Comparison of ENCODE assay signal across 27 cellular contexts in genomic region chr9:9799287-9799686, GRCh38.
"Had no signal": no experiment of that assay in that cellular context is flagged by ENCODE, and none has a peak within 500 bp of the region (broad histone marks: within the 10 kb centered on the region; RNA-seq: fewer than 3 reads in every experiment).

No MANE protein-coding gene starts in this region.

- H3K4me3 ChIP-seq: ascending aorta, body of pancreas, MG63 had no signal

- H3K27me3 ChIP-seq: ascending aorta, body of pancreas, MG63 had no signal

- H3K27ac ChIP-seq: ascending aorta, body of pancreas had no signal

- ATAC-seq: activated CD8-positive, alpha-beta memory T cell treated with anti-CD3 and anti-CD28 coated beads, Interleukin-2, amount 10 ng/mL, durations not matched to agents 7 days and 5 days; activated naive CD4-positive, alpha-beta T cell treated with anti-CD3 and anti-CD28 coated beads, Interleukin-2, amount 50 U/mL, for 72 hours; activated naive CD8-positive, alpha-beta T cell treated with anti-CD3 and anti-CD28 coated beads, Interleukin-2, amount 50 U/mL, for 24 hours; activated T-cell treated with anti-CD3 and anti-CD28 coated beads, Interleukin-2, amount 50 U/mL, for 4 hours; body of pancreas; T-helper 17 cell had no signal

- H3K4me1 ChIP-seq: ascending aorta, body of pancreas had no signal

- DNase-seq: activated B cell treated with CpG ODN at 0.5 μM for 24 hours; activated CD4-positive, alpha-beta T cell treated with anti-CD3 and anti-CD28 coated beads for 1 hour; activated CD4-positive, alpha-beta T cell treated with anti-CD3 and anti-CD28 coated beads, Interleukin-2, amount 10 ng/mL, durations not matched to agents 24 days and 14 days; activated CD4-positive, alpha-beta T cell treated with anti-CD3 and anti-CD28 coated beads, Interleukin-2, amount 50 U/mL, for 48 hours; activated CD8-positive, alpha-beta memory T cell treated with anti-CD3 and anti-CD28 coated beads, Interleukin-2, amount 10 ng/mL, durations not matched to agents 7 days and 5 days; activated effector memory CD4-positive, alpha-beta T cell treated with anti-CD3 and anti-CD28 coated beads, Interleukin-2, amount 50 U/mL, for 16 hours; activated naive CD4-positive, alpha-beta T cell treated with Interleukin-2 at 50 U/mL for 16 hours; activated naive CD8-positive, alpha-beta T cell treated with anti-CD3 and anti-CD28 coated beads, Interleukin-2, amount 50 U/mL, for 24 hours; activated T-cell treated with anti-CD3 and anti-CD28 coated beads, Interleukin-2, amount 50 U/mL, for 4 hours; amniotic stem cell; body of pancreas; central memory CD4-positive, alpha-beta T cell; MG63; MV-4-11; NCI-H1092 treated with DMSO at 0.1 percent for 48 hours; NCI-H1417 treated with DMSO at 0.1 percent for 48 hours; NCI-H1694; NCI-H2029; NCI-H2107; NCI-H2171 treated with DMSO at 0.1 percent for 48 hours; NCI-H226; NCI-H526; SIG-M5; T-helper 17 cell; T-helper 9 cell had no signal

- H3K36me3 ChIP-seq: ascending aorta, MG63 had no signal

- H3K9me3 ChIP-seq: ascending aorta, body of pancreas, MG63 had no signal
